ENCODE assay signal across 8 cellular contexts in the genomic region with DNA sequence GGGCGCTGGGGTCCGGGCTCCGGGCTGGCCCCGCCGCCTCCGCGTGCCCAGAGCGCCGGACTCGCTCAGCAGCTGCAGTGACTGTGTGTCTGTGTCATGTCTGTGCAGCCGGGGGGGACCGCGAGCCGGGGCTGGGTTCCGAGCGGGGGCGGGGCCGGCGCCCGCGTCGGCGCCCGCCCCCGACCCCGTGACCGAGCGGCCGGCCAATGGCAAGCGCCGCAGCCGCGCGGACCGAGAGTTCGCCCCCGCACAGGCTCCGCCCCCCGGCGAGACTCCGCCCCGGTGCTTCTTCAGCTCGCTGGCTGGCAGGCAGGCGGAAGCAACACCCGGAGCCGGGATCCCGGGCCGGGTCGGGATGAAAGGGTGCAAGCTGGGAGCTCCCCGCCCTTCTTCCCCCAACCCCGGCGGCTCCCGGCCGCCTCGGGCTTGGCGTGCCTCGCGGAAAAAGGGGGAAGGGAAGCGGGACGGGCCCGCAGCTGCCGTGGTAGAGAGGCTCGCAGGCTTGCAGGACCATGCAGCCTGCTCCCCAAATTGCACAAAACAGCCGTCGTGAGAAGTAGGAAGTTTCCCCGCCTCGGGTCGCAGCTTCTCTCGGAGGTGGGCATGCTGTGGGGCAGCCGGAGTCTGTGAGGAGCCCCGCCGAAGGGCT. TPM values are rescaled to one million over a fixed set of nuclear protein-coding genes. Genes with fewer than 3 reads are reported as not detected.
DNase-seq lines count a peak whose midpoint lies in the region; ATAC-seq and TF ChIP-seq lines count a peak whose summit lies in the region.

No MANE protein-coding gene starts in this region.

- peaks cover 25% of the 10 kb centered on the region for H3K4me1 Mint-ChIP-seq in MCF 10A (ENCODE audit: insufficient read depth, unreplicated experiment)

- no peaks in the 10 kb centered on the region for H3K27me3 Mint-ChIP-seq in MCF 10A (ENCODE audit: insufficient read depth, unreplicated experiment)

- intact Hi-C loops in MCF 10A (cut with micrococcal nuclease) (loop anchor here (1.0 to 5.0 kb wide), 6 partner anchors 38 to 618 kb away; no protein-coding TSS in a partner anchor), gastrocnemius medialis (cut with DNase I; ENCODE audit: low total_unique reads) (loop anchor here (1.0 to 10.0 kb wide), 6 partner anchors 36 to 402 kb away; no protein-coding TSS in a partner anchor)

- no peaks in the 10 kb centered on the region for H3K9me3 ChIP-seq in iPS-18a (ENCODE audit: control insufficient read depth, low read depth, low read length)
- H3K9me3 ChIP-seq in gastrocnemius medialis = no peaks in the 10 kb centered on the region

- ATAC-seq in HG02870 (IDR thresholded peaks at IDR 0.05; ENCODE audit: unreplicated experiment) (peak; percentile 60), gastrocnemius medialis (peak; percentile 78 to 81)

- H3K9me3 Mint-ChIP-seq in MCF 10A (ENCODE audit: unreplicated experiment) = no peaks in the 10 kb centered on the region

- no peak overlapping the region for H3K27ac ChIP-seq in iPS-18a (ENCODE audit: low read length)
- peak overlapping the region; percentile 74 to 87 (median 78) for H3K27ac ChIP-seq in gastrocnemius medialis

- H3K36me3 Mint-ChIP-seq in MCF 10A (ENCODE audit: insufficient read depth, unreplicated experiment) = no peaks in the 10 kb centered on the region

- POLR2A ChIA-PET in MCF 10A (lab: Yijun Ruan, JAX) = interaction anchor here (0.6 to 2.6 kb wide), 10 partner anchors 49 to 1337 kb away, joined by 3 to 11 read pairs (median 4); a partner anchor contains a TSS

- TF ChIP-seq POLR2A in gastrocnemius medialis (IDR thresholded peaks at IDR 0.05) = peak; percentile 95 to 97

- peak; percentile 95 for DNase-seq in GM13977 (ENCODE audit: low spot score)
- peak; percentile 77 for DNase-seq in NCI-H1694 treated with DMSO at 0.1 percent for 48 hours (lab: John Stamatoyannopoulos, UW)
- peak; percentile 91 for DNase-seq in UCSD-AML1 (lab: John Stamatoyannopoulos, UW; ENCODE audit: unreplicated experiment)
- DNase-seq in MCF 10A (ENCODE audit: unreplicated experiment) = peak; percentile 89
- DNase-seq in gastrocnemius medialis = peak; percentile 95 to 97
- no peak for DNase-seq in OCI-M2 (lab: John Stamatoyannopoulos, UW; ENCODE audit: unreplicated experiment)

- H3K36me3 ChIP-seq in iPS-18a (ENCODE audit: control insufficient read depth, low read depth, low read length) (no peaks in the 10 kb centered on the region), gastrocnemius medialis (no peaks in the 10 kb centered on the region)

- H3K4me1 ChIP-seq in iPS-18a (ENCODE audit: control insufficient read depth, low read depth, low read length) (peaks cover 34% of the 10 kb centered on the region), gastrocnemius medialis (peaks cover 33 to 40% of the 10 kb centered on the region in 2 donors)

- TF ChIP-seq CTCF in GM13977 (IDR thresholded peaks at IDR 0.05; ENCODE audit: extremely low read depth, insufficient read depth, missing control alignments) (no peak), MCF 10A (IDR thresholded peaks at IDR 0.05; ENCODE audit: unreplicated experiment) (no peak), gastrocnemius medialis (IDR thresholded peaks at IDR 0.05 in 4 of 5, conservative IDR thresholded peaks at IDR 0.05 in 1 of 5) (peak in 1 of 5 experiments; percentile 10)

- in situ Hi-C loops in GM13977 (cut with MboI; ENCODE audit: low pct_unique_long_range_greater_than_20kb, low sequenced_read_pairs, unreplicated experiment) = loop anchor here (25.0 kb wide), 2 partner anchors 409 to 634 kb away; no protein-coding TSS in a partner anchor
- in situ Hi-C loops in gastrocnemius medialis (cut with MboI; ENCODE audit: low sequenced_read_pairs in 4 of 4) = loop anchor here in 2 of 4 donors (10.0 kb wide), 1 partner anchor 184 kb away; no protein-coding TSS in a partner anchor

- peak overlapping the region; percentile 85 for H3K4me3 ChIP-seq in iPS-18a (ENCODE audit: low read length)
- peak overlapping the region; percentile 71 to 95 (median 82) for H3K4me3 ChIP-seq in gastrocnemius medialis

- BruUV-seq in MCF 10A (replicated peaks; lab: Mats Ljungman, UMichigan) = no TSS peak

- H3K27me3 ChIP-seq in iPS-18a (ENCODE audit: control insufficient read depth, insufficient read depth, low read length) = peaks cover 16% of the 10 kb centered on the region
- no peaks in the 10 kb centered on the region for H3K27me3 ChIP-seq in gastrocnemius medialis

- peak overlapping the region; percentile 88 for H3K4me3 Mint-ChIP-seq in MCF 10A (ENCODE audit: unreplicated experiment)

- CTCF ChIA-PET in MCF 10A (lab: Yijun Ruan, JAX) = interaction anchor here (0.6 to 5.5 kb wide), 8 partner anchors 67 to 1613 kb away, joined by 3 to 34 read pairs (median 3); no protein-coding TSS in a partner anchor

- H3K27ac Mint-ChIP-seq in MCF 10A (ENCODE audit: low read depth, unreplicated experiment) = peak overlapping the region; percentile 28

- peak overlapping the region; percentile 59 for H3K9ac ChIP-seq in iPS-18a (ENCODE audit: low read length)

RNA-seq across cellular contexts. Expression of a gene that starts 0.8 kb away (rescaled TPM):
- total RNA-seq in MCF 10A (2022) (5.2 and 8.9 TPM in 2 replicates), gastrocnemius medialis (10 to 100 TPM; 48.5 to 91.0 (median 68.4) TPM)
